Comparison of ENCODE assay signal across 13 cellular contexts in genomic region chr17:73349138-73349537, GRCh38. TPM values are rescaled to one million over a fixed set of nuclear protein-coding genes. Genes with fewer than 3 reads are reported as not detected.
DNase-seq lines count a peak whose midpoint lies in the region; ATAC-seq lines count a peak whose summit lies in the region.
"Had no signal": no experiment of that assay in that cellular context is flagged by ENCODE, and none has a peak within 500 bp of the region (broad histone marks: within the 10 kb centered on the region; RNA-seq: fewer than 3 reads in every experiment).

No MANE protein-coding gene starts in this region.

- no peak overlapping the region for H2AK5ac ChIP-seq in mesenchymal stem cell (ENCODE audit: low read length, severe bottlenecking)

- no peak for ATAC-seq in activated T-helper 17 cell treated with anti-CD3 and anti-CD28 coated beads, Interleukin-2, amount 50 U/mL, for 72 hours (replicated peaks)
- no peak for ATAC-seq in HG03097 (IDR thresholded peaks at IDR 0.05; ENCODE audit: low FRiP score, unreplicated experiment)
- ATAC-seq: body of pancreas had no signal

- H3K9me3 ChIP-seq in mesenchymal stem cell (ENCODE audit: control insufficient read depth, low read length) (no peaks in the 10 kb centered on the region), stomach smooth muscle (ENCODE audit: control insufficient read depth in 2 of 2, low read length in 2 of 2) (no peaks in the 10 kb centered on the region)
- H3K9me3 ChIP-seq: body of pancreas, Peyer's patch had no signal

- H3K9ac ChIP-seq in mesenchymal stem cell (ENCODE audit: low read length), result no peak overlapping the region
- H3K9ac ChIP-seq in stomach smooth muscle (ENCODE audit: low read length in 2 of 2), result peak overlapping the region; percentile 57 to 71

- H3K4ac ChIP-seq in mesenchymal stem cell (ENCODE audit: low read depth in 1 of 2, low read length in 2 of 2), result no peak overlapping the region

- H3K36me3 ChIP-seq in mesenchymal stem cell (ENCODE audit: control insufficient read depth in 1 of 2, insufficient read depth in 2 of 2, low read depth in 1 of 2, low read length in 2 of 2) (no peaks in the 10 kb centered on the region), stomach smooth muscle (ENCODE audit: control insufficient read depth in 2 of 2, insufficient read depth in 2 of 2, low read length in 2 of 2) (no peaks in the 10 kb centered on the region)
- H3K36me3 ChIP-seq: Peyer's patch had no signal

- DNase-seq in RPMI7951 (ENCODE audit: low read depth) (peak; percentile 31), epidermal melanocyte (ENCODE audit: insufficient read length, low spot score) (peak; percentile 92), mesenchymal stem cell (no peak), AML-193 (lab: John Stamatoyannopoulos, UW) (no peak)
- DNase-seq in activated CD4-positive, alpha-beta T cell treated with anti-CD3 and anti-CD28 coated beads for 4 hours, result no peak
- DNase-seq: body of pancreas; CD8-positive, alpha-beta memory T cell; NCI-H345; Peyer's patch had no signal

- peaks cover 13% of the 10 kb centered on the region for H3K4me1 ChIP-seq in mesenchymal stem cell (ENCODE audit: control insufficient read depth, insufficient read depth, low read depth, low read length)
- H3K4me1 ChIP-seq in stomach smooth muscle (ENCODE audit: control insufficient read depth, insufficient read depth, low read length), result peaks cover 44% of the 10 kb centered on the region
- H3K4me1 ChIP-seq: body of pancreas, Peyer's patch had no signal

- H3K27ac ChIP-seq in mesenchymal stem cell (ENCODE audit: low read length, poor library complexity, severe bottlenecking) (no peak overlapping the region), stomach smooth muscle (ENCODE audit: low read length) (peak overlapping the region; percentile 95)
- H3K27ac ChIP-seq: body of pancreas had no signal

- H4K91ac ChIP-seq in mesenchymal stem cell (ENCODE audit: low read length), result peak overlapping the region; percentile 35

- H4K8ac ChIP-seq in mesenchymal stem cell (ENCODE audit: low read length), result peak overlapping the region; percentile 15

- no peaks in the 10 kb centered on the region for H3K79me1 ChIP-seq in mesenchymal stem cell (replicated peaks; ENCODE audit: low read length, poor library complexity, severe bottlenecking)

- no peak overlapping the region for H2AFZ ChIP-seq in mesenchymal stem cell (ENCODE audit: low read depth, low read length)

- H3K4me1 Mint-ChIP-seq in activated T-helper 17 cell treated with anti-CD3 and anti-CD28 coated beads, Interleukin-2, amount 50 U/mL, for 72 hours, result no peaks in the 10 kb centered on the region
- H3K4me1 Mint-ChIP-seq: CD8-positive, alpha-beta memory T cell had no signal

- WGBS in mesenchymal stem cell, result 76% methylated on average over 6 of the region's 6 CpGs

- H2BK12ac ChIP-seq in mesenchymal stem cell (ENCODE audit: low read length in 2 of 2), result peak overlapping the region in 1 of 2 experiments; percentile 33

- H3K4me2 ChIP-seq in mesenchymal stem cell (ENCODE audit: low read length, poor library complexity, severe bottlenecking), result no peak overlapping the region

- H3K27ac Mint-ChIP-seq in activated T-helper 17 cell treated with anti-CD3 and anti-CD28 coated beads, Interleukin-2, amount 50 U/mL, for 72 hours, result no peak overlapping the region
- H3K27ac Mint-ChIP-seq: CD8-positive, alpha-beta memory T cell had no signal

- H3K14ac ChIP-seq in mesenchymal stem cell (ENCODE audit: low read length in 2 of 2), result peak overlapping the region in 1 of 2 experiments; percentile 57

- no peak overlapping the region for H2BK120ac ChIP-seq in mesenchymal stem cell (ENCODE audit: low read depth, low read length)

- H3K4me3 ChIP-seq in mesenchymal stem cell (ENCODE audit: insufficient read depth in 1 of 2, low read depth in 1 of 2, low read length in 2 of 2) (no peak overlapping the region), stomach smooth muscle (ENCODE audit: low read length in 2 of 2) (peak overlapping the region in 1 of 2 donors; percentile 44)
- H3K4me3 ChIP-seq: body of pancreas, Peyer's patch, skin epidermis had no signal

- H2BK15ac ChIP-seq in mesenchymal stem cell (ENCODE audit: low read depth, poor library complexity, severe bottlenecking), result no peak overlapping the region

- peaks cover 0 to 2% of the 10 kb centered on the region in 2 experiments for H3K27me3 ChIP-seq in mesenchymal stem cell (ENCODE audit: control insufficient read depth in 1 of 2, insufficient read depth in 1 of 2, low read length in 2 of 2)
- H3K27me3 ChIP-seq in stomach smooth muscle (ENCODE audit: control insufficient read depth in 1 of 2, insufficient read depth in 2 of 2, low read length in 2 of 2), result no peaks in the 10 kb centered on the region
- H3K27me3 ChIP-seq: body of pancreas, Peyer's patch had no signal

- no peaks in the 10 kb centered on the region for H3K36me3 Mint-ChIP-seq in activated T-helper 17 cell treated with anti-CD3 and anti-CD28 coated beads, Interleukin-2, amount 50 U/mL, for 72 hours (ENCODE audit: low read depth)
- H3K36me3 Mint-ChIP-seq: CD8-positive, alpha-beta memory T cell had no signal

- H3K27me3 Mint-ChIP-seq in activated T-helper 17 cell treated with anti-CD3 and anti-CD28 coated beads, Interleukin-2, amount 50 U/mL, for 72 hours, result no peaks in the 10 kb centered on the region
- H3K27me3 Mint-ChIP-seq: CD8-positive, alpha-beta memory T cell had no signal

- no peak overlapping the region for H3K4me3 Mint-ChIP-seq in activated T-helper 17 cell treated with anti-CD3 and anti-CD28 coated beads, Interleukin-2, amount 50 U/mL, for 72 hours
- H3K4me3 Mint-ChIP-seq: CD8-positive, alpha-beta memory T cell had no signal

- H2BK5ac ChIP-seq in mesenchymal stem cell (ENCODE audit: low read depth, low read length, poor library complexity, severe bottlenecking), result no peak overlapping the region

- no peak overlapping the region for H3K18ac ChIP-seq in mesenchymal stem cell (ENCODE audit: low read depth in 1 of 2, low read length in 2 of 2)

- H3K9me3 Mint-ChIP-seq in activated T-helper 17 cell treated with anti-CD3 and anti-CD28 coated beads, Interleukin-2, amount 50 U/mL, for 72 hours, result no peaks in the 10 kb centered on the region
- H3K9me3 Mint-ChIP-seq: CD8-positive, alpha-beta memory T cell had no signal

- H3K23ac ChIP-seq in mesenchymal stem cell (ENCODE audit: low read length in 2 of 2), result no peak overlapping the region

RNA-seq across cellular contexts. Expression of gene CDC42EP4, which starts 37.3 kb away (rescaled TPM):
- 12.9 and 16.5 TPM in 2 replicates for total RNA-seq in RPMI7951 (2014; rRNA removed; shearing (Covaris generic))
- 26.3 TPM for polyA plus RNA-seq in mesenchymal stem cell (2013, experiment 1 of 2)
- polyA plus RNA-seq in mesenchymal stem cell (2013, experiment 2 of 2), result 26.1 TPM
- 1 to 10 TPM in 1 of 2 donors, under 1 TPM in 1; 0.67 to 2.5 TPM for total RNA-seq in activated T-helper 17 cell treated with anti-CD3 and anti-CD28 coated beads, Interleukin-2, amount 50 U/mL, for 72 hours

Comparison
In these comparisons a context has a peak if more than half of its experiments do, and no peak if none do; other contexts are left out.
1. DNase-seq: peak in RPMI7951 (single experiment) and epidermal melanocyte (single experiment); none in mesenchymal stem cell (single experiment), activated CD4-positive, alpha-beta T cell treated with anti-CD3 and anti-CD28 coated beads for 4 hours (0 of 2) and AML-193 (0 of 2).